Comparison of ENCODE assay signal across 21 cellular contexts in genomic region chr6:50271266-50271665, GRCh38.
"Had no signal": no experiment of that assay in that cellular context is flagged by ENCODE, and none has a peak within 500 bp of the region (broad histone marks: within the 10 kb centered on the region; RNA-seq: fewer than 3 reads in every experiment).

No MANE protein-coding gene starts in this region.

- DNase-seq: activated CD4-positive, alpha-beta memory T cell treated with anti-CD3 and anti-CD28 coated beads, Interleukin-2, amount 10 ng/mL, durations not matched to agents 7 days and 5 days; activated CD4-positive, alpha-beta T cell treated with anti-CD3 and anti-CD28 coated beads for 48 hours; activated CD4-positive, CD25-positive, alpha-beta regulatory T cell; activated CD8-positive, alpha-beta memory T cell treated with anti-CD3 and anti-CD28 coated beads, Interleukin-2, amount 10 ng/mL, durations not matched to agents 7 days and 5 days; activated naive CD4-positive, alpha-beta T cell; activated naive CD8-positive, alpha-beta T cell treated with anti-CD3 and anti-CD28 coated beads for 36 hours; amniotic stem cell; dorsolateral prefrontal cortex; endodermal cell; erythroblast; left colon; lower lobe of right lung; midbrain; sigmoid colon; spleen; stimulated activated CD8-positive, alpha-beta memory T cell treated with anti-CD3 and anti-CD28 coated beads, Interleukin-4, amount 100 ng/mL, for 48 hours; stimulated activated naive CD4-positive, alpha-beta T cell treated with Interleukin-2 at 50 U/mL for 16 hours; T-helper 1 cell; T-helper 9 cell; thyroid gland had no signal

- ATAC-seq: activated CD8-positive, alpha-beta memory T cell treated with anti-CD3 and anti-CD28 coated beads, Interleukin-2, amount 10 ng/mL, durations not matched to agents 7 days and 5 days; activated T-helper 17 cell treated with anti-CD3 and anti-CD28 coated beads, Interleukin-2, amount 50 U/mL, for 72 hours; left colon; lower lobe of right lung had no signal

- H3K27ac ChIP-seq: dorsolateral prefrontal cortex, lower lobe of right lung, spleen, thyroid gland had no signal

- H3K9me3 ChIP-seq: lower lobe of right lung, sigmoid colon, thyroid gland had no signal

- H3K4me3 ChIP-seq: dorsolateral prefrontal cortex, lower lobe of right lung, sigmoid colon, spleen, thyroid gland had no signal

- H3K4me1 ChIP-seq: lower lobe of right lung, spleen, thyroid gland had no signal

- H3K36me3 ChIP-seq: lower lobe of right lung, sigmoid colon, spleen, thyroid gland had no signal

- H3K27me3 ChIP-seq: sigmoid colon, spleen, thyroid gland had no signal
